15 cellular contexts compared by ENCODE assay signal in genomic region chr6:37525460-37526357, GRCh38. TPM values are rescaled to one million over a fixed set of nuclear protein-coding genes. Genes with fewer than 3 reads are reported as not detected.
A peak's percentile ranks its signal among the peaks of the same experiment; 100 is the strongest.
DNase-seq lines count a peak whose midpoint lies in the region; ATAC-seq and TF ChIP-seq lines count a peak whose summit lies in the region.
"Had no signal": no experiment of that assay in that cellular context is flagged by ENCODE, and none has a peak within 500 bp of the region (broad histone marks: within the 10 kb centered on the region; RNA-seq: fewer than 3 reads in every experiment).

No MANE protein-coding gene starts in this region.

- ATAC-seq in CD8-positive, alpha-beta T cell, result peak; percentile 40
- ATAC-seq: left cardiac atrium had no signal

- H3K27ac ChIP-seq in CD8-positive, alpha-beta T cell (ENCODE audit: low read depth, low read length), result no peak overlapping the region
- H3K27ac ChIP-seq in HEK293 (ENCODE audit: extremely low read depth, low read depth, low read length) (no peak overlapping the region), dorsolateral prefrontal cortex (no peak overlapping the region)
- H3K27ac ChIP-seq: epithelial cell of prostate, parathyroid adenoma had no signal

- no peaks in the 10 kb centered on the region for H3K36me3 ChIP-seq in CD8-positive, alpha-beta T cell (ENCODE audit: insufficient read depth, low read length)
- no peaks in the 10 kb centered on the region for H3K36me3 ChIP-seq in HEK293 (ENCODE audit: control insufficient read depth in 2 of 2, insufficient read depth in 1 of 2, low read length in 2 of 2)

- H3K4me3 ChIP-seq in CD8-positive, alpha-beta T cell (ENCODE audit: low read depth, low read length), result no peak overlapping the region
- H3K4me3 ChIP-seq in HEK293 (ENCODE audit: low read depth, low read length) (no peak overlapping the region), dorsolateral prefrontal cortex (no peak overlapping the region)

- H3K4me3 Mint-ChIP-seq in CD8-positive, alpha-beta T cell, result no peak overlapping the region
- peak overlapping the region; percentile 25 for H3K4me3 Mint-ChIP-seq in glutamatergic neuron (ENCODE audit: unreplicated experiment)
- H3K4me3 Mint-ChIP-seq: activated naive CD8-positive, alpha-beta T cell; type B pancreatic cell had no signal

- H3K27me3 ChIP-seq in CD8-positive, alpha-beta T cell (ENCODE audit: insufficient read depth, low read length), result no peaks in the 10 kb centered on the region
- peaks cover 0 to 10% (median 0%) of the 10 kb centered on the region in 45 donors for H3K27me3 ChIP-seq in dorsolateral prefrontal cortex

- peaks cover 67% of the 10 kb centered on the region for H3K4me1 Mint-ChIP-seq in CD8-positive, alpha-beta T cell (ENCODE audit: low read depth)
- H3K4me1 Mint-ChIP-seq in glutamatergic neuron (ENCODE audit: low read depth, unreplicated experiment), result peaks cover 32% of the 10 kb centered on the region

- H3K4me1 ChIP-seq in CD8-positive, alpha-beta T cell (ENCODE audit: insufficient read depth, low read length), result peaks cover 12% of the 10 kb centered on the region
- no peaks in the 10 kb centered on the region for H3K4me1 ChIP-seq in HEK293 (ENCODE audit: control insufficient read depth, insufficient read depth, low read length)
- H3K4me1 ChIP-seq: Caco-2, parathyroid adenoma had no signal

- TF ChIP-seq CTCF in CD8-positive, alpha-beta T cell (IDR thresholded peaks at IDR 0.05), result no peak
- TF ChIP-seq CTCF in HEK293 (tag by site-specific recombination; IDR thresholded peaks at IDR 0.05), result no peak
- no peak for TF ChIP-seq CTCF in glutamatergic neuron (IDR thresholded peaks at IDR 0.05; ENCODE audit: partially characterized antibody, unreplicated experiment)
- TF ChIP-seq CTCF in dorsolateral prefrontal cortex (IDR thresholded peaks at IDR 0.05 in 54 of 56, conservative IDR thresholded peaks at IDR 0.05 in 2 of 56; ENCODE audit: low read depth in 1 of 56, partially characterized antibody in 56 of 56), result no peak

- H3K36me3 Mint-ChIP-seq in CD8-positive, alpha-beta T cell, result peaks cover 49% of the 10 kb centered on the region
- H3K36me3 Mint-ChIP-seq in glutamatergic neuron (ENCODE audit: unreplicated experiment), result no peaks in the 10 kb centered on the region
- H3K36me3 Mint-ChIP-seq: activated naive CD8-positive, alpha-beta T cell; type B pancreatic cell had no signal

- POLR2A ChIA-PET in CD8-positive, alpha-beta T cell (lab: Charles Lee), result interaction anchor here (1.3 kb wide), 2 partner anchors 9 to 22 kb away, joined by 3 to 4 read pairs; no protein-coding TSS in a partner anchor
- POLR2A ChIA-PET in HEK293 (lab: Yijun Ruan, JAX), result no interaction called here

- H3K27ac Mint-ChIP-seq in CD8-positive, alpha-beta T cell, result peak overlapping the region; percentile 57
- peak overlapping the region; percentile 65 for H3K27ac Mint-ChIP-seq in glutamatergic neuron (ENCODE audit: unreplicated experiment)
- H3K27ac Mint-ChIP-seq: activated naive CD8-positive, alpha-beta T cell; type B pancreatic cell had no signal

- no peak for DNase-seq in CD8-positive, alpha-beta T cell
- peak; percentile 22 for DNase-seq in T1000 (lab: John Stamatoyannopoulos, UW)
- DNase-seq in glutamatergic neuron, result no peak
- DNase-seq in stimulated activated CD4-positive, alpha-beta T cell treated with anti-CD3 and anti-CD28 coated beads, Interleukin-12 subunit alpha, Interleukin-12 subunit beta, amount 100 ng/mL, for 4 hours, result no peak
- DNase-seq in T-helper 1 cell, result no peak
- no peak for DNase-seq in dorsolateral prefrontal cortex
- DNase-seq in effector CD4-positive, alpha-beta T cell, result no peak
- DNase-seq: left cardiac atrium, NCI-H187 treated with DMSO at 0.1 percent for 48 hours had no signal

- no peaks in the 10 kb centered on the region for H3K9me3 ChIP-seq in CD8-positive, alpha-beta T cell (ENCODE audit: low read length)
- no peaks in the 10 kb centered on the region for H3K9me3 ChIP-seq in HEK293 (ENCODE audit: control insufficient read depth, insufficient read depth, low read depth, low read length)
- H3K9me3 ChIP-seq: Caco-2 had no signal

- intact Hi-C loops in CD8-positive, alpha-beta T cell (cut with DNase I, micrococcal nuclease), result loop anchor here in 1 of 2 experiments (1.0 kb wide), 1 partner anchor 8 kb away; no protein-coding TSS in a partner anchor
- intact Hi-C loops in dorsolateral prefrontal cortex (cut with DNase I), result no loop called here

- H3K27me3 Mint-ChIP-seq in CD8-positive, alpha-beta T cell (ENCODE audit: low read depth), result no peaks in the 10 kb centered on the region
- H3K27me3 Mint-ChIP-seq in glutamatergic neuron (ENCODE audit: unreplicated experiment), result peaks cover 6% of the 10 kb centered on the region
- H3K27me3 Mint-ChIP-seq: activated naive CD8-positive, alpha-beta T cell had no signal

- CTCF ChIA-PET in CD8-positive, alpha-beta T cell (lab: Charles Lee), result interaction anchor here (1.2 to 2.1 kb wide), 3 partner anchors 9 to 41 kb away, joined by 3 to 7 read pairs (median 3); no protein-coding TSS in a partner anchor
- CTCF ChIA-PET in HEK293 (lab: Yijun Ruan, JAX), result interaction anchor here (1.0 kb wide), 1 partner anchor 162 kb away, joined by 3 read pairs; no protein-coding TSS in a partner anchor

- H3K9me3 Mint-ChIP-seq in CD8-positive, alpha-beta T cell, result no peaks in the 10 kb centered on the region
- H3K9me3 Mint-ChIP-seq in glutamatergic neuron (ENCODE audit: unreplicated experiment), result peaks cover 4% of the 10 kb centered on the region
- H3K9me3 Mint-ChIP-seq: type B pancreatic cell had no signal

TF ChIP-seq in HEK293, 187 proteins besides CTCF, POLR2A, EP300 and RAD21:
- TF ChIP-seq PRDM1 (tag by site-specific recombination; IDR thresholded peaks at IDR 0.05), result no peak
- peak; percentile 95 for TF ChIP-seq REST (tag by site-specific recombination; IDR thresholded peaks at IDR 0.05)

RNA-seq across cellular contexts. Expression of gene CCDC167, which starts 26.0 kb away (rescaled TPM):
- total RNA-seq in CD8-positive, alpha-beta T cell, result 1 to 10 TPM; 5.4 to 6.2 TPM
- total RNA-seq in glutamatergic neuron (ENCODE audit: unreplicated experiment) (58.4 TPM), dorsolateral prefrontal cortex (10 to 100 TPM in 114 of 120 experiments, 1 to 10 TPM in 6; 4.7 to 37.8 (median 16.6) TPM)
